ENCODE assay signal across 9 cellular contexts in the genomic region with DNA sequence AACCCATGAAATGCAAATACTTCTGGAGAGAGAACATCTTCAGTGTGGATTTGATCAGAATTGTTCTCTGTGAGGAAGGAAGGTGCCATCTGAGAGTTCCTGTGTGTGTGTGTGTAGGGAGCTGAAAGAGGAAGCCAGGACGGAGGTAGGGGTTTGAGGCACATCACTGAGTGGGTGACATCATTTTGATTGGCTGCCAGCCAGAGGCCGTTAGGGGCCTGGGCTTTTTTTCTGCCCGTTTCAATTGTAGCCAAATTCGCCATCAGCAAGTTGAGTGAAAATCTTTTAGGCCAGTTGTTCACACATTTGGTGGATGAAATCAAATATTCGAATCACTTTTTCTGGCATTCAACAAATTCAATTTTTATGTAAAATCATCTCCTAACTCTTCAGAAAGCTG. TPM values are rescaled to one million over a fixed set of nuclear protein-coding genes. Genes with fewer than 3 reads are reported as not detected.
DNase-seq lines count a peak whose midpoint lies in the region; ATAC-seq and TF ChIP-seq lines count a peak whose summit lies in the region.
"Had no signal": no experiment of that assay in that cellular context is flagged by ENCODE, and none has a peak within 500 bp of the region (broad histone marks: within the 10 kb centered on the region; RNA-seq: fewer than 3 reads in every experiment).

No MANE protein-coding gene starts in this region.

- no peaks in the 10 kb centered on the region for H3K79me2 ChIP-seq in OCI-LY3 (ENCODE audit: low read length)
- H3K79me2 ChIP-seq in neural progenitor cell (ENCODE audit: low read depth) = no peaks in the 10 kb centered on the region

- peak; percentile 84 for ATAC-seq in GM21447 (IDR thresholded peaks at IDR 0.05; ENCODE audit: unreplicated experiment)

- H3K9ac ChIP-seq in OCI-LY3 (ENCODE audit: low read length) (peak overlapping the region; percentile 4; the same call in 1 of the 2 replicates), neural progenitor cell (no peak overlapping the region)

- H3K9me3 ChIP-seq in OCI-LY3 (ENCODE audit: insufficient read depth, low read length) (peaks cover 11% of the 10 kb centered on the region), neural progenitor cell (ENCODE audit: low read depth) (no peaks in the 10 kb centered on the region)
- H3K9me3 ChIP-seq: adrenal gland had no signal

- no peak for TF ChIP-seq CTCF in Calu3 (IDR thresholded peaks at IDR 0.05; ENCODE audit: unreplicated experiment)
- no peak for TF ChIP-seq CTCF in OCI-LY3 (IDR thresholded peaks at IDR 0.05; ENCODE audit: low read depth, low read length)
- no peak for TF ChIP-seq CTCF in neural progenitor cell (IDR thresholded peaks at IDR 0.05)

- H3K9me3 Mint-ChIP-seq in Calu3 (ENCODE audit: low read depth, unreplicated experiment) (peaks cover 2% of the 10 kb centered on the region), neural progenitor cell (peaks cover 15% of the 10 kb centered on the region)

- no peaks in the 10 kb centered on the region for H3K36me3 Mint-ChIP-seq in Calu3 (ENCODE audit: insufficient read depth, unreplicated experiment)
- peaks cover 5% of the 10 kb centered on the region for H3K36me3 Mint-ChIP-seq in neural progenitor cell

- H3K27me3 Mint-ChIP-seq in Calu3 (ENCODE audit: unreplicated experiment) = no peaks in the 10 kb centered on the region
- no peaks in the 10 kb centered on the region for H3K27me3 Mint-ChIP-seq in neural progenitor cell (ENCODE audit: insufficient read depth, low read depth)

- peaks cover 6% of the 10 kb centered on the region for H3K4me1 Mint-ChIP-seq in Calu3 (ENCODE audit: low read depth, unreplicated experiment)
- peaks cover 2% of the 10 kb centered on the region for H3K4me1 Mint-ChIP-seq in neural progenitor cell

- peak overlapping the region; percentile 3 for H3K4me3 ChIP-seq in OCI-LY3 (ENCODE audit: low read length)
- no peak overlapping the region for H3K4me3 ChIP-seq in neural progenitor cell
- H3K4me3 ChIP-seq: adrenal gland had no signal

- no peak overlapping the region for H3K4me3 Mint-ChIP-seq in Calu3 (ENCODE audit: low read depth, unreplicated experiment)
- H3K4me3 Mint-ChIP-seq in neural progenitor cell = no peak overlapping the region

- BruUV-seq in Calu3 (replicated peaks; lab: Mats Ljungman, UMichigan) = no TSS peak

- H2AFZ ChIP-seq in OCI-LY3 (ENCODE audit: low read depth, low read length) (0 out of 2 replicates have a peak overlapping the region, but pooled peaks have one; percentile 26), neural progenitor cell (replicated peaks) (peak overlapping the region; percentile 91)

- CTCF ChIA-PET in Calu3 (lab: Charles Lee) = interaction anchor here (1.4 kb wide), 1 partner anchor 10 kb away, joined by 3 read pairs; no protein-coding TSS in a partner anchor

- H3K27ac Mint-ChIP-seq in Calu3 (ENCODE audit: unreplicated experiment) = no peak overlapping the region
- H3K27ac Mint-ChIP-seq in neural progenitor cell = no peak overlapping the region

- H4K20me1 ChIP-seq in OCI-LY3 (ENCODE audit: insufficient read depth, low read length) = no peaks in the 10 kb centered on the region
- no peaks in the 10 kb centered on the region for H4K20me1 ChIP-seq in neural progenitor cell (ENCODE audit: low read depth)

- H3K27me3 ChIP-seq in OCI-LY3 (ENCODE audit: low read depth, low read length) (no peaks in the 10 kb centered on the region), neural progenitor cell (no peaks in the 10 kb centered on the region)
- H3K27me3 ChIP-seq: adrenal gland had no signal

- peaks cover 5% of the 10 kb centered on the region for H3F3A ChIP-seq in neural progenitor cell (ENCODE audit: low read depth)

- H3K4me2 ChIP-seq in OCI-LY3 (ENCODE audit: low read length) (peak overlapping the region; percentile 30), neural progenitor cell (peak overlapping the region; percentile 24)

- DNase-seq in Calu3 (peak; percentile 24), KBM-7 (peak; percentile 94), neural progenitor cell (ENCODE audit: low spot score) (no peak), cortex of kidney (lab: John Stamatoyannopoulos, UW) (no peak), OCI-M2 (lab: John Stamatoyannopoulos, UW; ENCODE audit: unreplicated experiment) (no peak), HuH-7.5 (ENCODE audit: low spot score) (no peak)

- intact Hi-C loops in Calu3 (cut with micrococcal nuclease; ENCODE audit: unreplicated experiment) = no loop called here

- H3K36me3 ChIP-seq in OCI-LY3 (replicated peaks; ENCODE audit: low read depth, low read length) (peaks cover 9% of the 10 kb centered on the region), neural progenitor cell (no peaks in the 10 kb centered on the region)
- H3K36me3 ChIP-seq: adrenal gland had no signal

- H3K4me1 ChIP-seq in OCI-LY3 (ENCODE audit: low read length) (peaks cover 28% of the 10 kb centered on the region), neural progenitor cell (peaks cover 11% of the 10 kb centered on the region)
- H3K4me1 ChIP-seq: adrenal gland had no signal

- H3K27ac ChIP-seq in OCI-LY3 (ENCODE audit: low read length) = peak overlapping the region; percentile 2; the same call in 1 of the 2 replicates
- no peak overlapping the region for H3K27ac ChIP-seq in neural progenitor cell
- H3K27ac ChIP-seq: adrenal gland had no signal

- in situ Hi-C loops in KBM-7 (cut with MboI; ENCODE audit: low pct_unique_long_range_greater_than_20kb, low sequenced_read_pairs) = no loop called here

RNA-seq across cellular contexts. Expression of gene TSN, which starts 48.9 kb away (rescaled TPM):
- total RNA-seq in Calu3 (2022) (125 and 142 TPM in 2 replicates), neural progenitor cell (ENCODE audit: low replicate concordance) (64.9 and 86.9 TPM in 2 replicates)

Comparison
In these comparisons a context has a peak if more than half of its experiments do, and no peak if none do; other contexts are left out.
1. DNase-seq: peak in Calu3 (single experiment) and KBM-7 (single experiment); none in neural progenitor cell (single experiment), cortex of kidney (single experiment), OCI-M2 (single experiment) and HuH-7.5 (single experiment).